ENCODE assay signal across 23 cellular contexts in the genomic region with DNA sequence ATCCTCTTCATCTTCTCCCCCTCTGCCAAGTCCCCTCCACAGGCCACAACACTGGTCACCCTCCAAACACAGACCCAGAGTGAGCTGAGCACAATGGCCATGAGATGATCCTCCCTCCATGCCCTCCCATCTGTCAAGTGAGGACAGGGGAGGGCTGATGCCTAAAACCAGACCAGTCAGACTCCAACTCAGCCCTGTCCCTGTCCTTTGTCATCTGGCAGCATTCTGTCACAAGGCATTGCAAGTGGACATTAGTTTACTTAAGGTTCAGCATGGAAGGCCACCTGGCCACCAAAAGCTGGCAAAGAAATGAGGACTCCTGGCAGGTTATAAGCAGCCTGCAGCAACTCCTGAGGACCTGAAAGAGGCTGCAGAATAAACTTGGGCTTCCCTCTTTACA.
"Had no signal": no experiment of that assay in that cellular context is flagged by ENCODE, and none has a peak within 500 bp of the region (broad histone marks: within the 10 kb centered on the region; RNA-seq: fewer than 3 reads in every experiment).

No MANE protein-coding gene starts in this region.

- H3K9me3 Mint-ChIP-seq: activated CD8-positive, alpha-beta T cell treated with anti-CD3 and anti-CD28 coated beads for 36 hours; activated naive CD4-positive, alpha-beta T cell treated with anti-CD3 and anti-CD28 coated beads, Interleukin-2, amount 50 U/mL, for 24 hours had no signal

- H3K27ac ChIP-seq: body of pancreas, KMS-11 had no signal

- DNase-seq: activated CD4-positive, alpha-beta T cell treated with anti-CD3 and anti-CD28 coated beads for 4 hours; activated CD8-positive, alpha-beta memory T cell treated with anti-CD3 and anti-CD28 coated beads, Interleukin-2, amount 50 U/mL, for 4 hours; activated CD8-positive, alpha-beta T cell treated with anti-CD3 and anti-CD28 coated beads for 36 hours; aorta; body of pancreas; central memory CD4-positive, alpha-beta T cell; MV-4-11; NCI-H1092 treated with DMSO at 0.1 percent for 48 hours; NCI-H1417 treated with DMSO at 0.1 percent for 48 hours; NCI-H1694 treated with DMSO at 0.1 percent for 48 hours; NCI-H2029 treated with DMSO at 0.1 percent for 48 hours; NCI-H446; NCI-H524; NK-92 treated with Interleukin-12 subunit alpha and Interleukin-12 subunit beta, amount 100 ng/mL, for 24 hours; OCI-M1; RPMI8226; SK-N-SH; T-helper 1 cell had no signal

- H3K4me2 ChIP-seq: KMS-11, SK-N-SH had no signal

- ATAC-seq: activated CD4-positive, CD25-positive, alpha-beta regulatory T cell treated with anti-CD3 and anti-CD28 coated beads, Interleukin-2, amount 50 U/mL, for 24 hours; activated CD8-positive, alpha-beta T cell treated with anti-CD3 and anti-CD28 coated beads for 36 hours; body of pancreas; Panc1; Right ventricle myocardium inferior had no signal

- H3K4me3 Mint-ChIP-seq: activated CD8-positive, alpha-beta T cell treated with anti-CD3 and anti-CD28 coated beads for 36 hours; activated naive CD4-positive, alpha-beta T cell treated with anti-CD3 and anti-CD28 coated beads, Interleukin-2, amount 50 U/mL, for 24 hours had no signal

- H3K9me2 ChIP-seq: SK-N-SH had no signal

- H3K36me3 Mint-ChIP-seq: activated naive CD4-positive, alpha-beta T cell treated with anti-CD3 and anti-CD28 coated beads, Interleukin-2, amount 50 U/mL, for 24 hours had no signal

- H3K9me3 ChIP-seq: body of pancreas, SK-N-SH had no signal

- H3K4me3 ChIP-seq: body of pancreas had no signal

- H3K9ac ChIP-seq: KMS-11, SK-N-SH had no signal

- H3K27me3 ChIP-seq: body of pancreas had no signal

- H3K27ac Mint-ChIP-seq: activated CD8-positive, alpha-beta T cell treated with anti-CD3 and anti-CD28 coated beads for 36 hours; activated naive CD4-positive, alpha-beta T cell treated with anti-CD3 and anti-CD28 coated beads, Interleukin-2, amount 50 U/mL, for 24 hours had no signal

- H3K4me1 Mint-ChIP-seq: activated naive CD4-positive, alpha-beta T cell treated with anti-CD3 and anti-CD28 coated beads, Interleukin-2, amount 50 U/mL, for 24 hours had no signal

- H3K27me3 Mint-ChIP-seq: activated CD8-positive, alpha-beta T cell treated with anti-CD3 and anti-CD28 coated beads for 36 hours; activated naive CD4-positive, alpha-beta T cell treated with anti-CD3 and anti-CD28 coated beads, Interleukin-2, amount 50 U/mL, for 24 hours had no signal
